In genomic region chr11:71491531-71492329, GRCh38 we compare ENCODE assay signal across 27 cellular contexts. TPM values are rescaled to one million over a fixed set of nuclear protein-coding genes. Genes with fewer than 3 reads are reported as not detected.
A peak's percentile ranks its signal among the peaks of the same experiment; 100 is the strongest.
DNase-seq lines count a peak whose midpoint lies in the region; ATAC-seq and TF ChIP-seq lines count a peak whose summit lies in the region.
"Had no signal": no experiment of that assay in that cellular context is flagged by ENCODE, and none has a peak within 500 bp of the region (broad histone marks: within the 10 kb centered on the region; RNA-seq: fewer than 3 reads in every experiment).

No MANE protein-coding gene starts in this region.

- no peak overlapping the region for H3K9ac ChIP-seq in colonic mucosa (ENCODE audit: low read depth in 2 of 2, low read length in 2 of 2)
- peak overlapping the region; percentile 39 for H3K9ac ChIP-seq in neuronal stem cell (ENCODE audit: low read depth, low read length, poor library complexity)

- no peak for ATAC-seq in heart right ventricle
- no peak for ATAC-seq in lower lobe of right lung
- no peak for ATAC-seq in HG03097 (IDR thresholded peaks at IDR 0.05; ENCODE audit: low FRiP score, unreplicated experiment)
- ATAC-seq: left lung had no signal

- H4K8ac ChIP-seq in neuronal stem cell (ENCODE audit: low read depth, low read length), result no peak overlapping the region

- H3K9me3 ChIP-seq in heart right ventricle (peaks cover 0 to 5% (median 0%) of the 10 kb centered on the region in 11 donors), colonic mucosa (no peaks in the 10 kb centered on the region), neuronal stem cell (replicated peaks in 1 of 2; ENCODE audit: control insufficient read depth in 2 of 2, insufficient read depth in 1 of 2, low read depth in 1 of 2, low read length in 2 of 2) (peaks cover 0 to 9% of the 10 kb centered on the region in 2 donors), lower lobe of right lung (no peaks in the 10 kb centered on the region)
- H3K9me3 ChIP-seq: adrenal gland, left lung had no signal

- H3K4me3 ChIP-seq in heart right ventricle (no peak overlapping the region), colonic mucosa (no peak overlapping the region), neuronal stem cell (ENCODE audit: low read length in 2 of 2) (no peak overlapping the region), lower lobe of right lung (no peak overlapping the region)
- H3K4me3 ChIP-seq: adrenal gland, left lung had no signal

- H2BK5ac ChIP-seq in neuronal stem cell (ENCODE audit: low read length), result no peak overlapping the region

- H3K14ac ChIP-seq in neuronal stem cell (ENCODE audit: low read length), result no peak overlapping the region

- no peak overlapping the region for H2BK120ac ChIP-seq in neuronal stem cell (ENCODE audit: low read depth, low read length)

- no peak overlapping the region for H4K91ac ChIP-seq in neuronal stem cell (ENCODE audit: low read depth, low read length, poor library complexity)

- H2BK15ac ChIP-seq in neuronal stem cell (ENCODE audit: low read length), result no peak overlapping the region

- H3K79me1 ChIP-seq in neuronal stem cell (ENCODE audit: low read depth, low read length), result peaks cover 4% of the 10 kb centered on the region

- H3K27ac ChIP-seq in heart right ventricle, result no peak overlapping the region
- H3K27ac ChIP-seq in colonic mucosa, result no peak overlapping the region
- no peak overlapping the region for H3K27ac ChIP-seq in neuronal stem cell (replicated peaks; ENCODE audit: low read length)
- no peak overlapping the region for H3K27ac ChIP-seq in lower lobe of right lung
- H3K27ac ChIP-seq: adrenal gland, left lung had no signal

- peak; percentile 43 for DNase-seq in cardiac septum (ENCODE audit: low spot score)
- no peak for DNase-seq in heart right ventricle
- peak; percentile 12 for DNase-seq in colonic mucosa
- no peak for DNase-seq in neuronal stem cell (ENCODE audit: low spot score)
- no peak for DNase-seq in NCI-H187 treated with DMSO at 0.1 percent for 48 hours (lab: John Stamatoyannopoulos, UW)
- no peak for DNase-seq in lower lobe of right lung
- DNase-seq: activated naive CD4-positive, alpha-beta T cell; C1 segment of cervical spinal cord; dermis blood vessel endothelial cell; HFFc6; Kasumi-1; NCI-H1930; NCI-H226; NCI-H748 treated with DMSO at 0.1 percent for 48 hours; SHP77; stimulated activated CD4-positive, alpha-beta T cell treated with anti-CD3 and anti-CD28 coated beads, Interleukin-12 subunit alpha, Interleukin-12 subunit beta, amount 100 ng/mL, for 4 hours; stimulated activated CD4-positive, alpha-beta T cell treated with anti-CD3 and anti-CD28 coated beads, Interleukin-4, amount 100 ng/mL, for 4 hours; SW 1271; trophoblast cell had no signal

- H3K27me3 ChIP-seq in heart right ventricle (no peaks in the 10 kb centered on the region), colonic mucosa (no peaks in the 10 kb centered on the region), neuronal stem cell (ENCODE audit: control insufficient read depth in 3 of 3, insufficient read depth in 3 of 3, low read depth in 1 of 3, low read length in 3 of 3) (no peaks in the 10 kb centered on the region), lower lobe of right lung (ENCODE audit: low read depth) (no peaks in the 10 kb centered on the region)
- H3K27me3 ChIP-seq: adrenal gland, left lung had no signal

- H3K36me3 ChIP-seq in heart right ventricle (peaks cover 0 to 85% (median 35%) of the 10 kb centered on the region in 9 donors), colonic mucosa (no peaks in the 10 kb centered on the region), neuronal stem cell (replicated peaks in 1 of 2; ENCODE audit: control insufficient read depth in 2 of 2, insufficient read depth in 2 of 2, low read length in 2 of 2) (peaks cover 14 to 58% of the 10 kb centered on the region in 2 donors), lower lobe of right lung (peaks cover 87% of the 10 kb centered on the region)

- no peak overlapping the region for H2BK12ac ChIP-seq in neuronal stem cell (ENCODE audit: low read length)

- TF ChIP-seq CTCF in heart right ventricle (IDR thresholded peaks at IDR 0.05) (no peak), colonic mucosa (IDR thresholded peaks at IDR 0.05) (no peak), lower lobe of right lung (IDR thresholded peaks at IDR 0.05) (no peak)

- H3K23ac ChIP-seq in neuronal stem cell (ENCODE audit: low read depth, low read length, poor library complexity), result peak overlapping the region; percentile 87

- H3K4me2 ChIP-seq in neuronal stem cell (ENCODE audit: insufficient read depth, low read length, poor library complexity, severe bottlenecking), result no peak overlapping the region

- H3K4me1 ChIP-seq in heart right ventricle (peaks cover 0 to 14% (median 4%) of the 10 kb centered on the region in 9 donors), colonic mucosa (no peaks in the 10 kb centered on the region), neuronal stem cell (ENCODE audit: control insufficient read depth in 2 of 2, insufficient read depth in 1 of 2, low read depth in 1 of 2, low read length in 2 of 2) (peaks cover 4 to 10% of the 10 kb centered on the region in 2 donors), lower lobe of right lung (peaks cover 17% of the 10 kb centered on the region)
- H3K4me1 ChIP-seq: adrenal gland had no signal

- H2AK5ac ChIP-seq in neuronal stem cell (ENCODE audit: low read depth, low read length), result no peak overlapping the region

- no peak overlapping the region for H3K18ac ChIP-seq in neuronal stem cell (ENCODE audit: low read length)

- no peak overlapping the region for H2AFZ ChIP-seq in neuronal stem cell (ENCODE audit: low read length)

- H3K4ac ChIP-seq in neuronal stem cell (ENCODE audit: low read length), result no peak overlapping the region

- intact Hi-C loops in cardiac septum (cut with DNase I), result no loop called here
- intact Hi-C loops in heart right ventricle (cut with DNase I), result no loop called here
- intact Hi-C loops in colonic mucosa (cut with DNase I), result no loop called here
- intact Hi-C loops in lower lobe of right lung (cut with DNase I), result no loop called here

- 95 to 96% methylated on average over 28 of the region's 28 CpGs for whole genome bisulfite sequencing in heart right ventricle, 2 donors
- WGBS in neuronal stem cell (ENCODE audit: extremely low coverage in 2 of 2, insufficient read length in 2 of 2, insufficient replicate concordance in 1 of 2), 2 donors, result no CpG with 5 or more reads among the region's 28 CpGs

RNA-seq across cellular contexts. Expression of gene KRTAP5-7, which starts 35.3 kb away (rescaled TPM):
- total RNA-seq in cardiac septum, result not detected
- total RNA-seq in heart right ventricle, result under 1 TPM in 1 of 10 donors, not detected in 9; 0.20 TPM
- polyA plus RNA-seq in heart right ventricle, result under 1 TPM in 1 of 2 donors, not detected in 1; 0.01 TPM
- total RNA-seq in colonic mucosa, result under 1 TPM; 0.17 to 0.24 TPM
- polyA plus RNA-seq in neuronal stem cell (2013, experiment 1 of 2), result 0.03 TPM
- not detected for polyA plus RNA-seq in neuronal stem cell (2013, experiment 2 of 2)
- not detected for total RNA-seq in lower lobe of right lung
- total RNA-seq: bronchial epithelial cell, Daoy, dermis blood vessel endothelial cell, endothelial cell of umbilical vein, HFFc6, renal cortical epithelial cell had no signal
- polyA plus RNA-seq: AG04450 had no signal

RNA-seq across cellular contexts. Expression of gene NADSYN1, which starts 38.7 kb away (rescaled TPM):
- total RNA-seq in cardiac septum (22.0 TPM), heart right ventricle (10 to 100 TPM; 13.4 to 31.4 (median 16.0) TPM), colonic mucosa (100 to 1,000 TPM; 133 to 178 TPM), lower lobe of right lung (95.0 TPM)
- polyA plus RNA-seq in heart right ventricle, result 10 to 100 TPM; 25.6 to 32.0 TPM
- polyA plus RNA-seq in neuronal stem cell (2013, experiment 1 of 2), result 16.3 TPM
- polyA plus RNA-seq in neuronal stem cell (2013, experiment 2 of 2), result 16.8 TPM

RNA-seq across cellular contexts. Expression of gene DHCR7, which starts 43.5 kb away (rescaled TPM):
- 31.2 TPM for total RNA-seq in cardiac septum
- total RNA-seq in heart right ventricle, result 10 to 100 TPM; 24.9 to 49.6 (median 31.0) TPM
- 10 to 100 TPM; 13.5 to 16.0 TPM for polyA plus RNA-seq in heart right ventricle
- 100 to 1,000 TPM in 1 of 2 donors, 10 to 100 TPM in 1; 75.3 to 163 TPM for total RNA-seq in colonic mucosa
- 138 TPM for polyA plus RNA-seq in neuronal stem cell (2013, experiment 1 of 2)
- polyA plus RNA-seq in neuronal stem cell (2013, experiment 2 of 2), result 140 TPM
- 64.2 TPM for total RNA-seq in lower lobe of right lung

RNA-seq across cellular contexts. Expression of gene KRTAP5-8, which starts 46.1 kb away (rescaled TPM):
- total RNA-seq in cardiac septum, result not detected
- not detected for total RNA-seq in heart right ventricle
- not detected for polyA plus RNA-seq in heart right ventricle
- total RNA-seq in colonic mucosa, result under 1 TPM in 1 of 2 donors, not detected in 1; 0.35 TPM
- polyA plus RNA-seq in neuronal stem cell (2013, experiment 1 of 2), result not detected
- 0.03 TPM for polyA plus RNA-seq in neuronal stem cell (2013, experiment 2 of 2)
- total RNA-seq in lower lobe of right lung, result not detected
- total RNA-seq: bronchial epithelial cell, Daoy, dermis blood vessel endothelial cell, endothelial cell of umbilical vein, HFFc6, renal cortical epithelial cell had no signal
- polyA plus RNA-seq: adrenal gland had no signal

RNA-seq across cellular contexts. Expression of gene KRTAP5-9, which starts 56.5 kb away (rescaled TPM):
- total RNA-seq in cardiac septum (not detected), heart right ventricle (not detected), colonic mucosa (under 1 TPM; 0.35 to 0.52 TPM), lower lobe of right lung (not detected)
- not detected for polyA plus RNA-seq in heart right ventricle
- 0.06 TPM for polyA plus RNA-seq in neuronal stem cell (2013, experiment 1 of 2)
- polyA plus RNA-seq in neuronal stem cell (2013, experiment 2 of 2), result not detected
- total RNA-seq: bronchial epithelial cell, Daoy, dermis blood vessel endothelial cell, endothelial cell of umbilical vein, renal cortical epithelial cell had no signal
- polyA plus RNA-seq: AG04450 had no signal

Comparison
In these comparisons a context has a peak if more than half of its experiments do, and no peak if none do; other contexts are left out.
1. DNase-seq: peak in cardiac septum (single experiment) and colonic mucosa (single experiment); none in heart right ventricle (0 of 2), neuronal stem cell (single experiment), NCI-H187 treated with DMSO at 0.1 percent for 48 hours (single experiment) and lower lobe of right lung (single experiment).